In genomic region chr4:26782168-26782829, GRCh38 we compare ENCODE assay signal across 24 cellular contexts.
A peak's percentile ranks its signal among the peaks of the same experiment; 100 is the strongest.
DNase-seq lines count a peak whose midpoint lies in the region; ATAC-seq, FAIRE-seq and TF ChIP-seq lines count a peak whose summit lies in the region.
"Had no signal": no experiment of that assay in that cellular context is flagged by ENCODE, and none has a peak within 500 bp of the region (broad histone marks: within the 10 kb centered on the region; RNA-seq: fewer than 3 reads in every experiment).

No MANE protein-coding gene starts in this region.

- H3K27me3 ChIP-seq in endothelial cell of umbilical vein (ENCODE audit: control insufficient read depth in 2 of 2, insufficient read depth in 2 of 2, low read length in 2 of 2) (no peaks in the 10 kb centered on the region), mesenchymal stem cell (ENCODE audit: control insufficient read depth in 1 of 2, insufficient read depth in 1 of 2, low read length in 2 of 2) (no peaks in the 10 kb centered on the region)
- H3K27me3 ChIP-seq: gastrocnemius medialis had no signal

- peaks cover 4% of the 10 kb centered on the region for H3K79me1 ChIP-seq in mesenchymal stem cell (replicated peaks; ENCODE audit: low read length, poor library complexity, severe bottlenecking)

- H3K4me1 Mint-ChIP-seq in osteocyte (ENCODE audit: unreplicated experiment): peaks cover 45% of the 10 kb centered on the region

- H2BK120ac ChIP-seq in mesenchymal stem cell (ENCODE audit: low read depth, low read length): no peak overlapping the region

- dilution Hi-C loops in endothelial cell of umbilical vein (cut with MboI; ENCODE audit: extremely low pct_ligation_motif_present, low sequenced_read_pairs): no loop called here

- no TSS peak for BruUV-seq in endothelial cell of umbilical vein (replicated peaks; lab: Mats Ljungman, UMichigan)

- H3K36me3 ChIP-seq in endothelial cell of umbilical vein (ENCODE audit: control insufficient read depth in 2 of 2, extremely low read depth in 1 of 2, insufficient read depth in 2 of 2, low read length in 2 of 2) (no peaks in the 10 kb centered on the region), mesenchymal stem cell (ENCODE audit: control insufficient read depth in 1 of 2, insufficient read depth in 2 of 2, low read depth in 1 of 2, low read length in 2 of 2) (peaks cover 7 to 9% of the 10 kb centered on the region in 2 experiments)
- H3K36me3 ChIP-seq: gastrocnemius medialis had no signal

- no peak for TF ChIP-seq CTCF in endothelial cell of umbilical vein (IDR thresholded peaks at IDR 0.05; ENCODE audit: extremely low read depth in 1 of 2, insufficient read depth in 1 of 2, low read depth in 1 of 2, low read length in 2 of 2)
- no peak for TF ChIP-seq CTCF in osteocyte (IDR thresholded peaks at IDR 0.05)

- H3K18ac ChIP-seq in mesenchymal stem cell (ENCODE audit: low read depth in 1 of 2, low read length in 2 of 2): no peak overlapping the region

- CTCF ChIA-PET in endothelial cell of umbilical vein (lab: Charles Lee): no interaction called here

- H3K4me2 ChIP-seq in endothelial cell of umbilical vein (ENCODE audit: insufficient read depth, low read length): no peak overlapping the region
- no peak overlapping the region for H3K4me2 ChIP-seq in mesenchymal stem cell (ENCODE audit: low read length, poor library complexity, severe bottlenecking)

- no peak overlapping the region for H2BK5ac ChIP-seq in mesenchymal stem cell (ENCODE audit: low read depth, low read length, poor library complexity, severe bottlenecking)

- intact Hi-C loops in endothelial cell of umbilical vein (cut with micrococcal nuclease): no loop called here

- peak overlapping the region; percentile 86 for H3K27ac Mint-ChIP-seq in osteocyte (ENCODE audit: unreplicated experiment)
- H3K27ac Mint-ChIP-seq: activated CD4-positive, alpha-beta T cell treated with anti-CD3 and anti-CD28 coated beads for 36 hours; CD8-positive, alpha-beta T cell had no signal

- H4K8ac ChIP-seq in mesenchymal stem cell (ENCODE audit: low read length): no peak overlapping the region

- no peaks in the 10 kb centered on the region for H3K9me3 Mint-ChIP-seq in osteocyte (ENCODE audit: unreplicated experiment)
- H3K9me3 Mint-ChIP-seq: CD8-positive, alpha-beta T cell had no signal

- H2AK5ac ChIP-seq in mesenchymal stem cell (ENCODE audit: low read length, severe bottlenecking): no peak overlapping the region

- no peak for FAIRE-seq in endothelial cell of umbilical vein (lab: Jason Lieb, UNC)
- FAIRE-seq in GM19239 (lab: Jason Lieb, UNC): no peak
- FAIRE-seq: GM12891, islet of Langerhans had no signal

- no peak overlapping the region for H2BK12ac ChIP-seq in mesenchymal stem cell (ENCODE audit: low read length in 2 of 2)

- H4K91ac ChIP-seq in mesenchymal stem cell (ENCODE audit: low read length): no peak overlapping the region

- no peak overlapping the region for H2AFZ ChIP-seq in endothelial cell of umbilical vein (ENCODE audit: low read depth, low read length)
- H2AFZ ChIP-seq in mesenchymal stem cell (ENCODE audit: low read depth, low read length): no peak overlapping the region

- no peaks in the 10 kb centered on the region for H3K79me2 ChIP-seq in endothelial cell of umbilical vein (ENCODE audit: control insufficient read depth, insufficient read depth, low read length)

- H3K14ac ChIP-seq in mesenchymal stem cell (ENCODE audit: low read length in 2 of 2): no peak overlapping the region

- H3K9me1 ChIP-seq in endothelial cell of umbilical vein (replicated peaks; ENCODE audit: control insufficient read depth, extremely low read depth, insufficient read depth, low read length): no peaks in the 10 kb centered on the region

- peak overlapping the region in 1 of 2 experiments; percentile 13 for H3K4ac ChIP-seq in mesenchymal stem cell (ENCODE audit: low read depth in 1 of 2, low read length in 2 of 2)

- H4K20me1 ChIP-seq in endothelial cell of umbilical vein (replicated peaks; ENCODE audit: control insufficient read depth, extremely low read depth, insufficient read depth, low read length): no peaks in the 10 kb centered on the region

- H3K36me3 Mint-ChIP-seq in osteocyte (ENCODE audit: unreplicated experiment): no peaks in the 10 kb centered on the region

- peak overlapping the region; percentile 61 for H3K4me3 Mint-ChIP-seq in osteocyte (ENCODE audit: unreplicated experiment)
- H3K4me3 Mint-ChIP-seq: activated CD4-positive, alpha-beta T cell treated with anti-CD3 and anti-CD28 coated beads for 36 hours; CD8-positive, alpha-beta T cell had no signal

- no peaks in the 10 kb centered on the region for H3K27me3 Mint-ChIP-seq in osteocyte (ENCODE audit: unreplicated experiment)
- H3K27me3 Mint-ChIP-seq: activated CD4-positive, alpha-beta T cell treated with anti-CD3 and anti-CD28 coated beads for 36 hours had no signal

- no peak overlapping the region for H3K27ac ChIP-seq in endothelial cell of umbilical vein (ENCODE audit: insufficient read depth, low read depth, low read length)
- H3K27ac ChIP-seq in mesenchymal stem cell (ENCODE audit: low read length, poor library complexity, severe bottlenecking): no peak overlapping the region
- H3K27ac ChIP-seq: gastrocnemius medialis, psoas muscle, skin epidermis had no signal

- no peak overlapping the region for H2BK15ac ChIP-seq in mesenchymal stem cell (ENCODE audit: low read depth, poor library complexity, severe bottlenecking)

- DNase-seq in GDM1 (lab: John Stamatoyannopoulos, UW): peak; percentile 37
- peak; percentile 54 for DNase-seq in endothelial cell of umbilical vein (ENCODE audit: low read depth, low spot score)
- no peak for DNase-seq in osteocyte (ENCODE audit: extremely low spot score, unreplicated experiment)
- DNase-seq in NCI-H2227 (lab: John Stamatoyannopoulos, UW; ENCODE audit: unreplicated experiment): no peak
- DNase-seq in mesenchymal stem cell: no peak
- DNase-seq in GM19239 (ENCODE audit: insufficient read length, low spot score): no peak
- DNase-seq: activated CD4-positive, alpha-beta T cell treated with anti-CD3 and anti-CD28 coated beads for 36 hours; activated naive CD4-positive, alpha-beta T cell treated with Interleukin-2 at 50 U/mL for 16 hours; activated T-cell treated with anti-CD3 and anti-CD28 coated beads, Interleukin-2, amount 50 U/mL, for 48 hours; amniotic stem cell; CD8-positive, alpha-beta T cell; gastrocnemius medialis; NCI-H1105 treated with DMSO at 0.1 percent for 48 hours; NCI-H2081 treated with DMSO at 0.1 percent for 48 hours; NCI-H510A; psoas muscle; RPMI8226; stimulated activated CD4-positive, alpha-beta T cell treated with anti-CD3 and anti-CD28 coated beads, Interleukin-1b, Interleukin-23, amount 100 ng/mL, for 48 hours; substantia nigra; T1000 had no signal

- no peaks in the 10 kb centered on the region for H3K9me3 ChIP-seq in endothelial cell of umbilical vein (replicated peaks; ENCODE audit: control insufficient read depth, insufficient read depth, low read length)
- no peaks in the 10 kb centered on the region for H3K9me3 ChIP-seq in mesenchymal stem cell (ENCODE audit: control insufficient read depth, low read length)
- H3K9me3 ChIP-seq: gastrocnemius medialis, psoas muscle had no signal

- peaks cover 32% of the 10 kb centered on the region for H3K4me1 ChIP-seq in endothelial cell of umbilical vein (ENCODE audit: control insufficient read depth, extremely low read depth, insufficient read depth, low read length)
- peaks cover 2% of the 10 kb centered on the region for H3K4me1 ChIP-seq in mesenchymal stem cell (ENCODE audit: control insufficient read depth, insufficient read depth, low read depth, low read length)

- no peak overlapping the region for H3K9ac ChIP-seq in endothelial cell of umbilical vein (replicated peaks; ENCODE audit: extremely low read depth, insufficient read depth, low read length)
- H3K9ac ChIP-seq in mesenchymal stem cell (ENCODE audit: low read length): no peak overlapping the region

- no peak for TF ChIP-seq POLR2A in endothelial cell of umbilical vein (IDR thresholded peaks at IDR 0.05; ENCODE audit: low read depth, low read length)

- H3K23ac ChIP-seq in mesenchymal stem cell (ENCODE audit: low read length in 2 of 2): no peak overlapping the region

- H3K4me3 ChIP-seq in endothelial cell of umbilical vein (replicated peaks in 1 of 3; ENCODE audit: insufficient read depth in 1 of 3, low read depth in 1 of 3, low read length in 3 of 3) (no peak overlapping the region), mesenchymal stem cell (ENCODE audit: insufficient read depth in 1 of 2, low read depth in 1 of 2, low read length in 2 of 2) (no peak overlapping the region)
- H3K4me3 ChIP-seq: gastrocnemius medialis, psoas muscle, skin epidermis had no signal

- ATAC-seq in SK-N-SH treated with all-trans-retinoic acid at 6 μM for 48 hours: peak; percentile 68
- ATAC-seq: activated CD4-positive, alpha-beta T cell treated with anti-CD3 and anti-CD28 coated beads for 36 hours; CD8-positive, alpha-beta T cell; gastrocnemius medialis; psoas muscle had no signal

- WGBS in mesenchymal stem cell: 82% methylated on average over 1 of the region's 3 CpGs

- POLR2A ChIA-PET in endothelial cell of umbilical vein (lab: Charles Lee): no interaction called here

TF ChIP-seq in SK-N-SH treated with all-trans-retinoic acid at 6 μM for 48 hours, 23 proteins besides CTCF, POLR2A, EP300 and RAD21 (continues in another document):
- TF ChIP-seq SNAI2 (CRISPR knock-in tag; IDR thresholded peaks at IDR 0.05) (no peak), ZNF565 (CRISPR knock-in tag; conservative IDR thresholded peaks at IDR 0.05; ENCODE audit: low read depth) (no peak)

TF ChIP-seq in endothelial cell of umbilical vein, 7 proteins besides CTCF, POLR2A, EP300 and RAD21:
- no peak for TF ChIP-seq POLR2AphosphoS5 (IDR thresholded peaks at IDR 0.05; ENCODE audit: insufficient read depth, low read depth, low read length)
- no peak for TF ChIP-seq EZH2 (IDR thresholded peaks at IDR 0.05; ENCODE audit: borderline replicate concordance, low read depth, low read length, severe bottlenecking)
- TF ChIP-seq MAX (IDR thresholded peaks at IDR 0.05; ENCODE audit: insufficient read depth, insufficient read length): no peak
- TF ChIP-seq MYC (IDR thresholded peaks at IDR 0.05; ENCODE audit: low read depth, low read length): no peak
- no peak for TF ChIP-seq GATA2 (IDR thresholded peaks at IDR 0.05; ENCODE audit: insufficient read depth, insufficient read length, low read depth, low read length)
- no peak for TF ChIP-seq JUN (IDR thresholded peaks at IDR 0.05; ENCODE audit: borderline replicate concordance, insufficient read depth, insufficient read length, low read depth)
- no peak for TF ChIP-seq FOS (IDR thresholded peaks at IDR 0.05; ENCODE audit: borderline replicate concordance, insufficient read depth, low read length)

Comparison
In these comparisons a context has a peak if more than half of its experiments do, and no peak if none do; other contexts are left out.
1. DNase-seq: peak in GDM1 (single experiment) and endothelial cell of umbilical vein (single experiment); none in osteocyte (single experiment), NCI-H2227 (single experiment), mesenchymal stem cell (single experiment) and GM19239 (single experiment).